In the genomic region with DNA sequence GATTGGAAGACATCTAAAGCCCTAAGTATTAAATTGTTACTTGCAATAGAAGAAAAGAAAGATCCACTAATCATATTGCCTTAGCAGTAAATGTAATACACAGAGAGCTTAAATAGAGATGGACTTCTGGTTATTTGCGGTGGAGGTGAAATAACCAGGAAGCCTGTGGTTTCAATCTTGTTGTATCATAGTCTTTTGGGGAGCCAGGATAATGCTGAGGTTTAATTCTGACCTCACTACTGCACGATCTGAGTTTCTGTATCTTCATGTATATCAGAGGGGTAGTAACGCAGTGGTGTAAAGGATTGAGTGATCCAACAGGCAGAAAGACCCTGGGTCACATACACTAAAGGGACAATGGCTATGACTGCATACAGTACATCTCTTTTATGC, we compare ENCODE assay signal across 32 cellular contexts.
DNase-seq lines count a peak whose midpoint lies in the region; ATAC-seq, FAIRE-seq and TF ChIP-seq lines count a peak whose summit lies in the region.
"Had no signal": no experiment of that assay in that cellular context is flagged by ENCODE, and none has a peak within 500 bp of the region (broad histone marks: within the 10 kb centered on the region; RNA-seq: fewer than 3 reads in every experiment).

No MANE protein-coding gene starts in this region.

- H3K9ac ChIP-seq in HepG2 (ENCODE audit: insufficient read depth, low read depth, low read length): no peak overlapping the region

- 45% methylated on average over 3 of the region's 3 CpGs for WGBS in HepG2 (ENCODE audit: low lambda C conversion rate)
- WGBS in right lobe of liver (ENCODE audit: insufficient coverage, low coverage, low lambda C conversion rate, missing lambda C conversion rate): 57% methylated on average over 3 of the region's 3 CpGs
- WGBS in body of pancreas, 2 donors: 61 to 81% methylated on average over 3 of the region's 3 CpGs

- H3K9me3 Mint-ChIP-seq in activated CD4-positive, alpha-beta memory T cell treated with anti-CD3 and anti-CD28 coated beads for 36 hours: no peaks in the 10 kb centered on the region
- H3K9me3 Mint-ChIP-seq: T-helper 1 cell treated with Interleukin-12 subunit alpha and Interleukin-12 subunit beta and Interleukin-4 antibody, amounts not matched to agents 30 μg/mL and 1 μg/mL, for 36 hours; WTC11 had no signal

- TF ChIP-seq EP300 in HepG2 (IDR thresholded peaks at IDR 0.05; ENCODE audit: low read depth in 2 of 2, low read length in 2 of 2) (no peak), HepG2 (CRISPR knock-in tag; IDR thresholded peaks at IDR 0.05; ENCODE audit: borderline replicate concordance) (no peak)

- H3K36me3 ChIP-seq in HepG2 (replicated peaks in 1 of 2; ENCODE audit: control insufficient read depth in 1 of 2, insufficient read depth in 2 of 2, low read length in 2 of 2): no peaks in the 10 kb centered on the region
- H3K36me3 ChIP-seq in right lobe of liver: no peaks in the 10 kb centered on the region
- H3K36me3 ChIP-seq in body of pancreas (replicated peaks in 1 of 2; ENCODE audit: insufficient read depth in 1 of 2, low read depth in 2 of 2): no peaks in the 10 kb centered on the region
- H3K36me3 ChIP-seq: brain microvascular endothelial cell, heart right ventricle, spleen, uterus had no signal

- H3K4me2 ChIP-seq in HepG2 (ENCODE audit: low read depth, low read length): peak overlapping the region; percentile 25

- no peaks in the 10 kb centered on the region for H3K79me2 ChIP-seq in HepG2 (ENCODE audit: insufficient read depth, low read length)

- no peaks in the 10 kb centered on the region for H3K27me3 Mint-ChIP-seq in activated CD4-positive, alpha-beta memory T cell treated with anti-CD3 and anti-CD28 coated beads for 36 hours

- TF ChIP-seq POLR2A in HepG2 (IDR thresholded peaks at IDR 0.05; ENCODE audit: insufficient read depth in 1 of 2, low read depth in 2 of 2, low read length in 2 of 2) (no peak), right lobe of liver (IDR thresholded peaks at IDR 0.05) (no peak), body of pancreas (IDR thresholded peaks at IDR 0.05) (no peak)

- no peak overlapping the region for H2AFZ ChIP-seq in HepG2 (ENCODE audit: low read length)

- H3K4me1 ChIP-seq in HepG2 (ENCODE audit: insufficient read depth, low read length) (peaks cover 85% of the 10 kb centered on the region), right lobe of liver (no peaks in the 10 kb centered on the region), body of pancreas (no peaks in the 10 kb centered on the region)
- H3K4me1 ChIP-seq: testis, uterus had no signal

- H3K4me3 Mint-ChIP-seq in activated CD4-positive, alpha-beta memory T cell treated with anti-CD3 and anti-CD28 coated beads for 36 hours: no peak overlapping the region
- H3K4me3 Mint-ChIP-seq: WTC11 had no signal

- no peak for TF ChIP-seq RAD21 in HepG2 (CRISPR knock-in tag; IDR thresholded peaks at IDR 0.05)

- H3K4me3 ChIP-seq in HepG2 (replicated peaks in 1 of 3; ENCODE audit: insufficient read depth in 1 of 3, low read depth in 2 of 3, low read length in 3 of 3): no peak overlapping the region; a peak in 1 of 6 replicates
- no peak overlapping the region for H3K4me3 ChIP-seq in right lobe of liver
- no peak overlapping the region for H3K4me3 ChIP-seq in body of pancreas
- H3K4me3 ChIP-seq: heart right ventricle, testis, uterus had no signal

- in situ Hi-C loops in HepG2 (cut with HindIII; ENCODE audit: extremely low pct_ligation_motif_present, low pct_unique_long_range_greater_than_20kb): no loop called here

- peaks cover 52% of the 10 kb centered on the region for H3K4me1 Mint-ChIP-seq in activated CD4-positive, alpha-beta memory T cell treated with anti-CD3 and anti-CD28 coated beads for 36 hours (ENCODE audit: low read depth)

- DNase-seq in HepG2 (ENCODE audit: low spot score) (no peak), right lobe of liver (no peak), SW480 (ENCODE audit: low spot score) (peak; percentile 18), medulla oblongata (ENCODE audit: extremely low spot score) (peak; percentile 11), inferior parietal cortex (ENCODE audit: extremely low spot score) (no peak), body of pancreas (no peak)
- DNase-seq in activated CD4-positive, alpha-beta memory T cell treated with anti-CD3 and anti-CD28 coated beads for 36 hours: no peak
- DNase-seq: ACHN; activated CD4-positive, alpha-beta T cell treated with anti-CD3 and anti-CD28 coated beads, Interleukin-2, amount 50 U/mL, for 48 hours; activated effector memory CD4-positive, alpha-beta T cell treated with Interleukin-2 at 50 U/mL for 16 hours; brain microvascular endothelial cell; effector CD4-positive, alpha-beta T cell; HCEC 1CT; heart right ventricle; KG1; left cardiac atrium; mammary epithelial cell; NCI-H1436 treated with DMSO at 0.1 percent for 48 hours; NCI-H2107; NCI-H446 treated with DMSO at 0.1 percent for 48 hours; PC-3; retina; SHP77 treated with DMSO at 0.1 percent for 48 hours; spleen; stimulated activated CD4-positive, alpha-beta T cell treated with anti-CD3 and anti-CD28 coated beads, Interleukin-4, amount 100 ng/mL, for 1 hour; testis; uterus had no signal

- H4K20me1 ChIP-seq in HepG2 (ENCODE audit: insufficient read depth, low read length): no peaks in the 10 kb centered on the region

- no peak overlapping the region for H3K27ac Mint-ChIP-seq in activated CD4-positive, alpha-beta memory T cell treated with anti-CD3 and anti-CD28 coated beads for 36 hours
- H3K27ac Mint-ChIP-seq: WTC11 had no signal

- POLR2A ChIA-PET in HepG2 (lab: Yijun Ruan, JAX): interaction anchor here (0.8 to 1.5 kb wide), 2 partner anchors 19 to 103 kb away, joined by 3 read pairs; no protein-coding TSS in a partner anchor
- POLR2A ChIA-PET in activated CD4-positive, alpha-beta memory T cell treated with anti-CD3 and anti-CD28 coated beads for 36 hours (lab: Charles Lee): no interaction called here

- BruUV-seq in HepG2 (replicated peaks; lab: Mats Ljungman, UMichigan): no TSS peak

- H3K9me3 ChIP-seq in HepG2 (ENCODE audit: low read length): no peaks in the 10 kb centered on the region
- no peaks in the 10 kb centered on the region for H3K9me3 ChIP-seq in right lobe of liver
- no peaks in the 10 kb centered on the region for H3K9me3 ChIP-seq in body of pancreas
- H3K9me3 ChIP-seq: heart right ventricle, spleen, testis, uterus had no signal

- TF ChIP-seq CTCF in HepG2 (CRISPR knock-in tag; IDR thresholded peaks at IDR 0.05) (no peak), right lobe of liver (IDR thresholded peaks at IDR 0.05) (no peak), body of pancreas (IDR thresholded peaks at IDR 0.05) (no peak)

- ATAC-seq in HepG2: no peak; the same call in 2 of the 3 replicates
- ATAC-seq in right lobe of liver: no peak
- no peak for ATAC-seq in body of pancreas
- no peak for ATAC-seq in SK-N-SH treated with all-trans-retinoic acid at 6 μM for 48 hours
- ATAC-seq: left cardiac atrium, PC-3, WTC11 had no signal

- intact Hi-C loops in HepG2 (cut with micrococcal nuclease; ENCODE audit: unreplicated experiment): loop anchor here (5.0 kb wide), 1 partner anchor 1174 kb away; a partner anchor contains a TSS
- intact Hi-C loops in right lobe of liver (cut with DNase I): no loop called here
- intact Hi-C loops in body of pancreas (cut with DNase I): no loop called here
- intact Hi-C loops in activated CD4-positive, alpha-beta memory T cell treated with anti-CD3 and anti-CD28 coated beads for 36 hours (cut with micrococcal nuclease): no loop called here

- no peak for FAIRE-seq in HepG2 (lab: Jason Lieb, UNC)

- H3K27me3 ChIP-seq in HepG2 (ENCODE audit: control insufficient read depth in 1 of 2, insufficient read depth in 2 of 2, low read length in 2 of 2): no peaks in the 10 kb centered on the region
- H3K27me3 ChIP-seq in right lobe of liver: no peaks in the 10 kb centered on the region
- no peaks in the 10 kb centered on the region for H3K27me3 ChIP-seq in body of pancreas
- H3K27me3 ChIP-seq: brain microvascular endothelial cell, heart right ventricle, spleen, testis, uterus had no signal

- no peaks in the 10 kb centered on the region for H3K36me3 Mint-ChIP-seq in activated CD4-positive, alpha-beta memory T cell treated with anti-CD3 and anti-CD28 coated beads for 36 hours
- H3K36me3 Mint-ChIP-seq: WTC11 had no signal

- CTCF ChIA-PET in HepG2 (lab: Yijun Ruan, JAX; ENCODE audit: low intra/inter-chr PET ratio, low total read pairs): no interaction called here
- CTCF ChIA-PET in activated CD4-positive, alpha-beta memory T cell treated with anti-CD3 and anti-CD28 coated beads for 36 hours (lab: Charles Lee): no interaction called here

- H3K27ac ChIP-seq in HepG2 (ENCODE audit: extremely low read length, insufficient read depth, low read length): no peak overlapping the region
- no peak overlapping the region for H3K27ac ChIP-seq in right lobe of liver
- no peak overlapping the region for H3K27ac ChIP-seq in body of pancreas
- H3K27ac ChIP-seq: brain microvascular endothelial cell, C4-2B, epithelial cell of prostate, testis, uterus had no signal

TF ChIP-seq in HepG2, 621 proteins besides CTCF, POLR2A, EP300 and RAD21 (continues in another document):
- TF ChIP-seq, protein P1, sequence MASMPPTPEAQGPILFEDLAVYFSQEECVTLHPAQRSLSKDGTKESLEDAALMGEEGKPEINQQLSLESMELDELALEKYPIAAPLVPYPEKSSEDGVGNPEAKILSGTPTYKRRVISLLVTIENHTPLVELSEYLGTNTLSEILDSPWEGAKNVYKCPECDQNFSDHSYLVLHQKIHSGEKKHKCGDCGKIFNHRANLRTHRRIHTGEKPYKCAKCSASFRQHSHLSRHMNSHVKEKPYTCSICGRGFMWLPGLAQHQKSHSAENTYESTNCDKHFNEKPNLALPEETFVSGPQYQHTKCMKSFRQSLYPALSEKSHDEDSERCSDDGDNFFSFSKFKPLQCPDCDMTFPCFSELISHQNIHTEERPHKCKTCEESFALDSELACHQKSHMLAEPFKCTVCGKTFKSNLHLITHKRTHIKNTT (CRISPR knock-in tag; IDR thresholded peaks at IDR 0.05): no peak
- TF ChIP-seq U2AF2 (IDR thresholded peaks at IDR 0.05; ENCODE audit: low read depth, low read length) (no peak), ZNF777 (CRISPR knock-in tag; IDR thresholded peaks at IDR 0.05) (no peak)

TF ChIP-seq in SK-N-SH treated with all-trans-retinoic acid at 6 μM for 48 hours, 23 proteins besides CTCF, POLR2A, EP300 and RAD21 (continues in another document):
- TF ChIP-seq ARNTL (CRISPR knock-in tag; IDR thresholded peaks at IDR 0.05; ENCODE audit: borderline replicate concordance, low read depth) (no peak), TOX (CRISPR knock-in tag; IDR thresholded peaks at IDR 0.05; ENCODE audit: borderline replicate concordance) (no peak), TCF4 (CRISPR knock-in tag; IDR thresholded peaks at IDR 0.05; ENCODE audit: borderline replicate concordance) (no peak), OSR1 (CRISPR knock-in tag; IDR thresholded peaks at IDR 0.05) (no peak), ZFP3 (CRISPR knock-in tag; IDR thresholded peaks at IDR 0.05) (no peak), ZNF565 (CRISPR knock-in tag; conservative IDR thresholded peaks at IDR 0.05; ENCODE audit: low read depth) (no peak), GLIS3 (CRISPR knock-in tag; IDR thresholded peaks at IDR 0.05) (no peak)

Comparison
In these comparisons a context has a peak if more than half of its experiments do, and no peak if none do; other contexts are left out.
1. DNase-seq: peak in SW480 (single experiment) and medulla oblongata (single experiment); none in HepG2 (single experiment), right lobe of liver (0 of 3), inferior parietal cortex (single experiment), body of pancreas (0 of 4) and activated CD4-positive, alpha-beta memory T cell treated with anti-CD3 and anti-CD28 coated beads for 36 hours (single experiment).